Comparison of ENCODE assay signal across 8 cellular contexts in the genomic region with DNA sequence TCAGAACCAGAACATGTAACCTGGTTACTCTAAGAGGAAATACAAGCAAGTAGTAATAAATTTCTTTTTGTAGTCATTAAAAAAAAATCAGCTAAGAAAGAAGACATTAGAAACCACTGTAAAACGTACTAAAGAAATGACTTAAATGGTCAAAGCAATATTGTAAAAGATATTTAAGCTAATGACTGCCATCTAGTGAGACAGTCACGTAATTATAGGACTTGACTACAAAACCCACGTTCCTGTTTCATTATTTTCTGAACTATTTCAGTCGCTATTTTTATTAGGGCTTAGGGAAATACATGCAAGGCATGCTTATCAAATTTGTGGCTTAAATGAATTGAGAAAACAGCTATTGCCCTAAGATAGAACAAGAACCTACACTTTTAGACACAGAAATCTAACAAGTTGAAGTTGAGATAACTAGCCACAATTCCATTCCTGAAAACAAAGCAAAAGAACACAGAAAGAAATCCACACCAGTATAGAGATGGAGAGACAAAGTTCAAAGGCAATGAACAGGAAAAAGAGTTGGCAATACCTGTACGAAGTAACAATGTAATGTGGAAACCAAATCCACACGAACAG. TPM values are rescaled to one million over a fixed set of nuclear protein-coding genes. Genes with fewer than 3 reads are reported as not detected.
DNase-seq lines count a peak whose midpoint lies in the region; ATAC-seq and TF ChIP-seq lines count a peak whose summit lies in the region.

No MANE protein-coding gene starts in this region.

- H3K9me3 ChIP-seq in Karpas-422 (ENCODE audit: low read length) (no peaks in the 10 kb centered on the region), gastroesophageal sphincter (no peaks in the 10 kb centered on the region), thoracic aorta (no peaks in the 10 kb centered on the region), WERI-Rb-1 (ENCODE audit: severe bottlenecking) (no peaks in the 10 kb centered on the region)

- H3K9me2 ChIP-seq in Karpas-422 (replicated peaks; ENCODE audit: insufficient read depth, low read length) = no peaks in the 10 kb centered on the region

- no peak for TF ChIP-seq POLR2A in gastroesophageal sphincter (IDR thresholded peaks at IDR 0.05)

- H3K4me3 ChIP-seq in Karpas-422 (ENCODE audit: low read length) (no peak overlapping the region), gastroesophageal sphincter (no peak overlapping the region), thoracic aorta (no peak overlapping the region), WERI-Rb-1 (ENCODE audit: low read depth, low read length) (no peak overlapping the region)

- ATAC-seq in SK-N-SH treated with all-trans-retinoic acid at 6 μM for 48 hours (peak; percentile 79), gastroesophageal sphincter (no peak), thoracic aorta (ENCODE audit: insufficient number of reproducible peaks, low FRiP score, low read depth) (no peak)

- POLR2A ChIA-PET in GM10248 (lab: Yijun Ruan, JAX) = no interaction called here

- WGBS in gastroesophageal sphincter (ENCODE audit: low coverage in 1 of 2), 2 donors = 21 to 27% methylated on average over 6 of the region's 6 CpGs

- peak; percentile 52 for TF ChIP-seq CTCF in GM10248 (IDR thresholded peaks at IDR 0.05; ENCODE audit: control extremely low read depth, extremely low read depth, low read depth, missing control alignments)
- peak; percentile 39 to 59 (median 56) for TF ChIP-seq CTCF in gastroesophageal sphincter (IDR thresholded peaks at IDR 0.05)
- peak; percentile 56 for TF ChIP-seq CTCF in thoracic aorta (IDR thresholded peaks at IDR 0.05)
- TF ChIP-seq CTCF in WERI-Rb-1 (IDR thresholded peaks at IDR 0.05; ENCODE audit: low read depth, low read length) = no peak

- H3K27ac ChIP-seq in Karpas-422 (ENCODE audit: low read length) = no peak overlapping the region
- H3K27ac ChIP-seq in gastroesophageal sphincter = peak overlapping the region in 1 of 4 donors; percentile 9
- H3K27ac ChIP-seq in thoracic aorta = no peak overlapping the region
- H3K27ac ChIP-seq in WERI-Rb-1 = no peak overlapping the region

- no peaks in the 10 kb centered on the region for H3K27me3 ChIP-seq in Karpas-422 (ENCODE audit: low read length)
- H3K27me3 ChIP-seq in gastroesophageal sphincter = no peaks in the 10 kb centered on the region
- H3K27me3 ChIP-seq in thoracic aorta (replicated peaks; ENCODE audit: insufficient read depth) = no peaks in the 10 kb centered on the region
- no peaks in the 10 kb centered on the region for H3K27me3 ChIP-seq in WERI-Rb-1 (ENCODE audit: insufficient read depth, low read depth, severe bottlenecking)

- peaks cover 11% of the 10 kb centered on the region for H3K79me2 ChIP-seq in Karpas-422 (ENCODE audit: low read length)

- H3K4me1 ChIP-seq in Karpas-422 (ENCODE audit: low read length) (peaks cover 29% of the 10 kb centered on the region), gastroesophageal sphincter (no peaks in the 10 kb centered on the region), thoracic aorta (ENCODE audit: control insufficient read depth in 1 of 2, low read depth in 2 of 2) (no peaks in the 10 kb centered on the region)

- no peak overlapping the region for H3K9ac ChIP-seq in Karpas-422 (ENCODE audit: low read length)

- DNase-seq in A172 (ENCODE audit: low spot score) (peak; percentile 30), GM10248 (ENCODE audit: extremely low spot score) (peak; percentile 35), Karpas-422 (peak; percentile 77), thoracic aorta (ENCODE audit: low spot score) (no peak), WERI-Rb-1 (no peak), 8988T (no peak)

- no peak overlapping the region for H3K4me2 ChIP-seq in Karpas-422 (ENCODE audit: low read depth, low read length, poor library complexity, severe bottlenecking)

- no peak for TF ChIP-seq EP300 in gastroesophageal sphincter (IDR thresholded peaks at IDR 0.05)

- CTCF ChIA-PET in GM10248 (lab: Yijun Ruan, JAX) = interaction anchor here (0.6 to 4.5 kb wide), 30 partner anchors 9 to 1002 kb away, joined by 3 to 30 read pairs (median 4); partner anchors contain the start of genes ALG5 and EXOSC8

- H3K36me3 ChIP-seq in Karpas-422 (ENCODE audit: insufficient read depth, low read length) (peaks cover 54% of the 10 kb centered on the region), gastroesophageal sphincter (peaks cover 0 to 84% of the 10 kb centered on the region in 2 donors), thoracic aorta (peaks cover 15% of the 10 kb centered on the region), WERI-Rb-1 (peaks cover 3% of the 10 kb centered on the region; the same call in 1 of the 2 replicates)

- no peak overlapping the region for H2AFZ ChIP-seq in Karpas-422 (ENCODE audit: low read length)

- H4K20me1 ChIP-seq in Karpas-422 (ENCODE audit: insufficient read depth, low read depth, low read length) = no peaks in the 10 kb centered on the region

TF ChIP-seq in SK-N-SH treated with all-trans-retinoic acid at 6 μM for 48 hours, 23 proteins besides CTCF, POLR2A, EP300 and RAD21:
- no peak for TF ChIP-seq PPARA (CRISPR knock-in tag; IDR thresholded peaks at IDR 0.05; ENCODE audit: borderline replicate concordance)
- no peak for TF ChIP-seq ZC3H10 (CRISPR knock-in tag; IDR thresholded peaks at IDR 0.05)
- no peak for TF ChIP-seq ZFP30 (CRISPR knock-in tag; IDR thresholded peaks at IDR 0.05)
- no peak for TF ChIP-seq RARB (CRISPR knock-in tag; IDR thresholded peaks at IDR 0.05)
- TF ChIP-seq ISL1 (CRISPR knock-in tag; IDR thresholded peaks at IDR 0.05) = no peak
- TF ChIP-seq OSR1 (CRISPR knock-in tag; IDR thresholded peaks at IDR 0.05) = no peak
- TF ChIP-seq ZNF8 (CRISPR knock-in tag; IDR thresholded peaks at IDR 0.05) = no peak
- TF ChIP-seq PATZ1 (CRISPR knock-in tag; IDR thresholded peaks at IDR 0.05; ENCODE audit: borderline replicate concordance) = no peak
- no peak for TF ChIP-seq ZFP3 (CRISPR knock-in tag; IDR thresholded peaks at IDR 0.05)
- TF ChIP-seq TOX (CRISPR knock-in tag; IDR thresholded peaks at IDR 0.05; ENCODE audit: borderline replicate concordance) = no peak
- TF ChIP-seq SNAI2 (CRISPR knock-in tag; IDR thresholded peaks at IDR 0.05) = no peak
- no peak for TF ChIP-seq CSRNP3 (CRISPR knock-in tag; IDR thresholded peaks at IDR 0.05)
- TF ChIP-seq CSDC2 (CRISPR knock-in tag; IDR thresholded peaks at IDR 0.05) = no peak
- TF ChIP-seq ARNTL (CRISPR knock-in tag; IDR thresholded peaks at IDR 0.05; ENCODE audit: borderline replicate concordance, low read depth) = no peak
- TF ChIP-seq TCF4 (CRISPR knock-in tag; IDR thresholded peaks at IDR 0.05; ENCODE audit: borderline replicate concordance) = no peak
- TF ChIP-seq ZNF70 (CRISPR knock-in tag; IDR thresholded peaks at IDR 0.05) = no peak
- no peak for TF ChIP-seq GLIS3 (CRISPR knock-in tag; IDR thresholded peaks at IDR 0.05)
- no peak for TF ChIP-seq ESRRG (CRISPR knock-in tag; IDR thresholded peaks at IDR 0.05)
TF ChIP-seq in SK-N-SH treated with all-trans-retinoic acid at 6 μM for 48 hours: peak in this region for 0.

RNA-seq across cellular contexts. Expression of gene ALG5, which starts 17.9 kb away (rescaled TPM):
- total RNA-seq in A172 (2014; rRNA removed; shearing (Covaris generic)) = 34.4 and 41.0 TPM in 2 replicates
- total RNA-seq in Karpas-422 (2014; rRNA removed; shearing (Covaris generic); ENCODE audit: low replicate concordance) = 16.8 and 36.9 TPM in 2 replicates
- 10 to 100 TPM; 16.5 to 24.0 (median 22.4) TPM for total RNA-seq in gastroesophageal sphincter
- 10 to 100 TPM; 13.5 to 19.9 TPM for total RNA-seq in thoracic aorta

RNA-seq across cellular contexts. Expression of gene EXOSC8, which starts 19.3 kb away (rescaled TPM):
- 61.2 and 81.1 TPM in 2 replicates for total RNA-seq in A172 (2014; rRNA removed; shearing (Covaris generic))
- 49.4 and 75.2 TPM in 2 replicates for total RNA-seq in Karpas-422 (2014; rRNA removed; shearing (Covaris generic); ENCODE audit: low replicate concordance)
- 10 to 100 TPM; 20.3 to 28.4 (median 24.8) TPM for total RNA-seq in gastroesophageal sphincter
- 10 to 100 TPM; 21.9 to 25.0 TPM for total RNA-seq in thoracic aorta

Comparison
In these comparisons a context has a peak if more than half of its experiments do, and no peak if none do; other contexts are left out.
1. DNase-seq: peak in A172 (single experiment), GM10248 (single experiment) and Karpas-422 (single experiment); none in thoracic aorta (single experiment), WERI-Rb-1 (single experiment) and 8988T (single experiment).